Comparison of ENCODE assay signal across 23 cellular contexts in genomic region chr1:198435044-198435443, GRCh38.
"Had no signal": no experiment of that assay in that cellular context is flagged by ENCODE, and none has a peak within 500 bp of the region (broad histone marks: within the 10 kb centered on the region; RNA-seq: fewer than 3 reads in every experiment).

No MANE protein-coding gene starts in this region.

- H3K27ac Mint-ChIP-seq: activated CD4-positive, alpha-beta memory T cell treated with anti-CD3 and anti-CD28 coated beads, Interleukin-2, amount 10 ng/mL, durations not matched to agents 7 days and 5 days; activated CD4-positive, alpha-beta T cell treated with anti-CD3 and anti-CD28 coated beads for 36 hours; activated naive CD4-positive, alpha-beta T cell treated with anti-CD3 and anti-CD28 coated beads for 36 hours; activated naive CD8-positive, alpha-beta T cell; activated T-helper 17 cell treated with anti-CD3 and anti-CD28 coated beads, Interleukin-2, amount 50 U/mL, for 72 hours; brain had no signal

- H3K36me3 ChIP-seq: cardiac muscle cell had no signal

- H3K4me3 Mint-ChIP-seq: activated CD4-positive, alpha-beta memory T cell treated with anti-CD3 and anti-CD28 coated beads, Interleukin-2, amount 10 ng/mL, durations not matched to agents 7 days and 5 days; activated CD4-positive, alpha-beta T cell treated with anti-CD3 and anti-CD28 coated beads for 36 hours; activated naive CD4-positive, alpha-beta T cell treated with anti-CD3 and anti-CD28 coated beads for 36 hours; activated naive CD8-positive, alpha-beta T cell; activated T-helper 17 cell treated with anti-CD3 and anti-CD28 coated beads, Interleukin-2, amount 50 U/mL, for 72 hours; brain had no signal

- H3K36me3 Mint-ChIP-seq: brain had no signal

- H3K27ac ChIP-seq: cardiac muscle cell, KMS-11, VCaP had no signal

- H3K27me3 ChIP-seq: cardiac muscle cell had no signal

- H3K9ac ChIP-seq: KMS-11 had no signal

- DNase-seq: activated CD4-positive, alpha-beta memory T cell treated with anti-CD3 and anti-CD28 coated beads, Interleukin-2, amount 10 ng/mL, durations not matched to agents 7 days and 5 days; activated CD4-positive, alpha-beta T cell treated with anti-CD3 and anti-CD28 coated beads for 36 hours; activated CD4-positive, alpha-beta T cell treated with anti-CD3 and anti-CD28 coated beads, Interleukin-2, amount 50 U/mL, for 1 hour; activated gamma-delta T cell; activated naive CD4-positive, alpha-beta T cell treated with anti-CD3 and anti-CD28 coated beads for 36 hours; activated T-cell treated with anti-CD3 and anti-CD28 coated beads for 4 hours; activated T-cell treated with anti-CD3 and anti-CD28 coated beads, Interleukin-2, amount 50 U/mL, for 48 hours; amygdala; NCI-H1092; NCI-H1417; NCI-H1930; NCI-H2107; NCI-H2171 treated with DMSO at 0.1 percent for 48 hours; NCI-H226; NCI-H82; SIG-M5; T-helper 1 cell had no signal

- H3K27me3 Mint-ChIP-seq: activated naive CD8-positive, alpha-beta T cell had no signal

- H3K4me3 ChIP-seq: cardiac muscle cell had no signal

- ATAC-seq: activated CD4-positive, alpha-beta T cell treated with anti-CD3 and anti-CD28 coated beads for 36 hours; activated T-helper 17 cell treated with anti-CD3 and anti-CD28 coated beads, Interleukin-2, amount 50 U/mL, for 72 hours had no signal

- H3K4me1 Mint-ChIP-seq: activated CD4-positive, alpha-beta memory T cell treated with anti-CD3 and anti-CD28 coated beads, Interleukin-2, amount 10 ng/mL, durations not matched to agents 7 days and 5 days; activated CD4-positive, alpha-beta T cell treated with anti-CD3 and anti-CD28 coated beads for 36 hours; activated T-helper 17 cell treated with anti-CD3 and anti-CD28 coated beads, Interleukin-2, amount 50 U/mL, for 72 hours had no signal

- H3K4me2 ChIP-seq: KMS-11 had no signal
